In genomic region chr9:23821400-23822181, GRCh38 we compare ENCODE assay signal across 9 cellular contexts. TPM values are rescaled to one million over a fixed set of nuclear protein-coding genes. Genes with fewer than 3 reads are reported as not detected.
DNase-seq lines count a peak whose midpoint lies in the region; ATAC-seq, FAIRE-seq and TF ChIP-seq lines count a peak whose summit lies in the region.
"Had no signal": no experiment of that assay in that cellular context is flagged by ENCODE, and none has a peak within 500 bp of the region (broad histone marks: within the 10 kb centered on the region; RNA-seq: fewer than 3 reads in every experiment).

No MANE protein-coding gene starts in this region.

- FAIRE-seq in A549 (lab: Jason Lieb, UNC): no peak

- no peak for TF ChIP-seq POLR2A in A549 (IDR thresholded peaks at IDR 0.05; ENCODE audit: low read length)

- peaks cover 17% of the 10 kb centered on the region; the same call in 1 of the 3 replicates for H3K9me3 ChIP-seq in A549
- no peaks in the 10 kb centered on the region for H3K9me3 ChIP-seq in mucosa of descending colon
- H3K9me3 ChIP-seq: body of pancreas had no signal

- POLR2A ChIA-PET in A549 (lab: Yijun Ruan, JAX): no interaction called here

- TF ChIP-seq RAD21 in A549 (conservative IDR thresholded peaks at IDR 0.05 in 1 of 2, IDR thresholded peaks at IDR 0.05 in 1 of 2): no peak

- CTCF ChIA-PET in A549 (lab: Yijun Ruan, JAX): no interaction called here

- H3K4me3 ChIP-seq in A549: peak overlapping the region; percentile 48
- peak overlapping the region; percentile 11 for H3K4me3 ChIP-seq in mucosa of descending colon
- H3K4me3 ChIP-seq: body of pancreas had no signal

- peak overlapping the region in 1 of 2 experiments; percentile 42; a peak in 1 of 6 replicates for H3K27ac ChIP-seq in A549
- H3K27ac ChIP-seq: body of pancreas had no signal

- DNase-seq in A549 (ENCODE audit: low read depth in 1 of 2, low spot score in 1 of 2): no peak
- DNase-seq in NCI-H1092 treated with DMSO at 0.1 percent for 48 hours (lab: John Stamatoyannopoulos, UW): peak; percentile 17
- DNase-seq in cerebellum (ENCODE audit: low spot score): peak; percentile 68
- DNase-seq in mucosa of descending colon: peak; percentile 36 to 59 (median 53)
- no peak for DNase-seq in hippocampal formation (lab: John Stamatoyannopoulos, UW)
- DNase-seq in activated gamma-delta T cell (lab: John Stamatoyannopoulos, UW): no peak
- DNase-seq in stimulated activated CD4-positive, alpha-beta T cell treated with anti-CD3 and anti-CD28 coated beads, Interleukin-12 subunit alpha, Interleukin-12 subunit beta, amount 100 ng/mL, for 4 hours: no peak
- no peak for DNase-seq in activated CD4-positive, alpha-beta T cell treated with anti-CD3 and anti-CD28 coated beads for 48 hours

- TF ChIP-seq EP300 in A549 (IDR thresholded peaks at IDR 0.05): no peak

- H3K4me1 ChIP-seq in A549 (no peaks in the 10 kb centered on the region), mucosa of descending colon (ENCODE audit: low read depth) (peaks cover 13% of the 10 kb centered on the region)

- intact Hi-C loops in mucosa of descending colon (cut with DNase I, micrococcal nuclease): no loop called here

- peak overlapping the region; percentile 89 for H3K4me2 ChIP-seq in A549

- TF ChIP-seq CTCF in A549 (IDR thresholded peaks at IDR 0.05) (no peak), mucosa of descending colon (IDR thresholded peaks at IDR 0.05) (no peak)

- H3K36me3 ChIP-seq in mucosa of descending colon (ENCODE audit: low read depth): no peaks in the 10 kb centered on the region

- WGBS in A549 (ENCODE audit: missing lambda C conversion rate): 6% methylated on average over 19 of the region's 95 CpGs

- ATAC-seq in A549 (no peak), mucosa of descending colon (peak; percentile 40)
- ATAC-seq: body of pancreas had no signal

TF ChIP-seq in A549, 52 proteins besides CTCF, POLR2A, EP300 and RAD21:
- TF ChIP-seq RARB (CRISPR knock-in tag; IDR thresholded peaks at IDR 0.05): no peak
- TF ChIP-seq HOXA7 (CRISPR knock-in tag; IDR thresholded peaks at IDR 0.05): no peak
- no peak for TF ChIP-seq EHF (CRISPR knock-in tag; IDR thresholded peaks at IDR 0.05)
- TF ChIP-seq CEBPB (IDR thresholded peaks at IDR 0.05): no peak
- no peak for TF ChIP-seq BCL3 (IDR thresholded peaks at IDR 0.05)
- no peak for TF ChIP-seq JUNB (IDR thresholded peaks at IDR 0.05)
- no peak for TF ChIP-seq ESRRA (IDR thresholded peaks at IDR 0.05; ENCODE audit: borderline replicate concordance, low read length)
- TF ChIP-seq SREBF2 (IDR thresholded peaks at IDR 0.05): no peak
- TF ChIP-seq SMC3 (IDR thresholded peaks at IDR 0.05): no peak
- TF ChIP-seq CHD4 (IDR thresholded peaks at IDR 0.05; ENCODE audit: borderline replicate concordance): no peak
- no peak for TF ChIP-seq FOXS1 (CRISPR knock-in tag; IDR thresholded peaks at IDR 0.05)
- TF ChIP-seq TFCP2L1 (CRISPR knock-in tag; IDR thresholded peaks at IDR 0.05): no peak

RNA-seq across cellular contexts. Expression of gene ELAVL2, which starts 4.4 kb away (rescaled TPM):
- polyA plus RNA-seq in A549 (2011; rRNA removed): 0.13 and 0.20 TPM in 2 replicates
- polyA plus RNA-seq in A549 (2012; cell fraction: cytosol; rRNA removed): 0.01 TPM in 1 of 2 replicates, not detected in the other
- not detected in 2 replicates for polyA plus RNA-seq in A549 (2012; cell fraction: nucleus; rRNA removed)
- 0.03 TPM in 2 of 3 replicates, not detected in the other for polyA plus RNA-seq in A549 (2017; fragmentation: RNase III; extraction: RNeasy Plus Mini Kit Qiagen cat#74134 plus additional on column Dnase treatment)
- 0.37 and 0.83 TPM in 2 replicates for polyA minus RNA-seq in A549 (2011; rRNA and poly(A)+ RNA removed)
- total RNA-seq in cerebellum: 238 TPM
- 1 to 10 TPM in 1 of 3 donors, under 1 TPM in 2; 0.35 to 1.2 (median 0.76) TPM for total RNA-seq in mucosa of descending colon
- total RNA-seq: body of pancreas had no signal

Comparison
In these comparisons a context has a peak if more than half of its experiments do, and no peak if none do; other contexts are left out.
1. DNase-seq: peak in NCI-H1092 treated with DMSO at 0.1 percent for 48 hours (single experiment), cerebellum (single experiment) and mucosa of descending colon (3 of 3); none in A549 (0 of 2), hippocampal formation (0 of 2), activated gamma-delta T cell (single experiment), stimulated activated CD4-positive, alpha-beta T cell treated with anti-CD3 and anti-CD28 coated beads, Interleukin-12 subunit alpha, Interleukin-12 subunit beta, amount 100 ng/mL, for 4 hours (single experiment) and activated CD4-positive, alpha-beta T cell treated with anti-CD3 and anti-CD28 coated beads for 48 hours (single experiment).
2. RNA of gene ELAVL2, which starts 4.4 kb away (total RNA-seq): 238 TPM in cerebellum (single experiment); 0.35 to 1.2 TPM in mucosa of descending colon; every median in the first group is over 100 times any median in the second.